In the genomic region with DNA sequence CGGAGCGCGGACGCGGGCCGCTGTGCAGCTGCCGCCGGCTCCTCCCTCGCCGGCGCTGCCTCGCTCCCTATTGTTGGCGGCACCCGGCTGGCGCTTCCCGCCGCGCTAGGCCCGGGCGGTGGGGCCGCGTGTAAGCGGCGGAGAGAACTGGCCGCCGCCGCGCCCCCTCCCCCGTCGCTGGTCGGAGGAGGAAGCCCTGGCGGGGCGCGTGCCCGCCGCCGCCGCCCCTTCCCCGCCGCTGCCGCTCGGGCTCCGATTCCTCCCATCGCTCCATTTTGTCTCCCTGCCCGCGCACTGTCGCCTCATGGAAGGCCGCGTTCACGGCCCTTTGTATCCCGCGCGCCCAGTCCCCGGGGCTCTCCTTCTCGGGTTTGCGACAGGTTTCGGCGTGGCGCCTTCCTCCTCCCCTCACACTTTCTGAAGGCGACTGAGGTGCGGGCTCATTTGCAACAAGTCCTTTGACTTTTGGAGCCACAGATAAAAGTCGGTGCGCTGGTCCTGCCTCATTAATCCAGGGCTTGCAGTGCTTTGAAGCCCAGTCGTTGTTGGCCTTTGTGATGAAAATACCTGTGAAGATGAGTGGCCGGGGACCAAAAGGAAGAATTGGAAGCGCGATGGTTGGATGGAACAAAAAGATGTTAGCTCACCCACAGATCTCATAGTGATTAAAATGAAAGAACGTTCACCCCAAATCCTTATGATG, we compare ENCODE assay signal across 9 cellular contexts. TPM values are rescaled to one million over a fixed set of nuclear protein-coding genes. Genes with fewer than 3 reads are reported as not detected.
DNase-seq lines count a peak whose midpoint lies in the region; ATAC-seq, FAIRE-seq and TF ChIP-seq lines count a peak whose summit lies in the region.
"Had no signal": no experiment of that assay in that cellular context is flagged by ENCODE, and none has a peak within 500 bp of the region (broad histone marks: within the 10 kb centered on the region; RNA-seq: fewer than 3 reads in every experiment).

No MANE protein-coding gene starts in this region.

- 0 to 1% methylated on average over 21 to 37 of the region's 68 CpGs for WGBS in body of pancreas, 2 donors

- H3K9ac ChIP-seq in skeletal muscle satellite cell (ENCODE audit: low read depth, low read length), result peak overlapping the region; percentile 93

- peaks cover 28 to 47% (median 47%) of the 10 kb centered on the region in 3 donors for H3K4me1 Mint-ChIP-seq in IgD-negative memory B cell

- ATAC-seq in GM21528 (IDR thresholded peaks at IDR 0.05; ENCODE audit: low FRiP score, unreplicated experiment), result peak; percentile 37
- peak; percentile 71 for ATAC-seq in body of pancreas

- no peaks in the 10 kb centered on the region for H3K9me3 Mint-ChIP-seq in IgD-negative memory B cell

- peak overlapping the region; percentile 66 to 97 (median 90) for H3K27ac ChIP-seq in body of pancreas

- H3K36me3 ChIP-seq in body of pancreas (replicated peaks in 1 of 2; ENCODE audit: insufficient read depth in 1 of 2, low read depth in 2 of 2) (no peaks in the 10 kb centered on the region), skeletal muscle satellite cell (ENCODE audit: insufficient read depth, low read length) (no peaks in the 10 kb centered on the region)

- intact Hi-C loops in body of pancreas (cut with DNase I), result no loop called here

- H3K27me3 ChIP-seq in body of pancreas, result no peaks in the 10 kb centered on the region
- H3K27me3 ChIP-seq in skeletal muscle satellite cell (ENCODE audit: control insufficient read depth, insufficient read depth, low read length), result no peaks in the 10 kb centered on the region

- H3K27me3 Mint-ChIP-seq in IgD-negative memory B cell, result no peaks in the 10 kb centered on the region

- H3K4me2 ChIP-seq in skeletal muscle satellite cell (ENCODE audit: low read length), result peak overlapping the region; percentile 93

- no peak for TF ChIP-seq POLR2A in body of pancreas (IDR thresholded peaks at IDR 0.05)

- TF ChIP-seq CTCF in body of pancreas (IDR thresholded peaks at IDR 0.05) (no peak), D721Med (IDR thresholded peaks at IDR 0.05; ENCODE audit: insufficient read depth, missing control alignments) (no peak)

- peaks cover 38% of the 10 kb centered on the region for H3K4me1 ChIP-seq in body of pancreas
- peaks cover 22% of the 10 kb centered on the region for H3K4me1 ChIP-seq in skeletal muscle satellite cell (ENCODE audit: control insufficient read depth, insufficient read depth, low read length)

- peak overlapping the region; percentile 96 to 100 (median 100) for H3K4me3 Mint-ChIP-seq in IgD-negative memory B cell

- H3K27ac Mint-ChIP-seq in IgD-negative memory B cell, result peak overlapping the region; percentile 96 to 97 (median 97)

- DNase-seq in ELR (ENCODE audit: low read depth) (peak; percentile 51), T1000 (lab: John Stamatoyannopoulos, UW) (peak; percentile 99), body of pancreas (peak; percentile 45 to 61 (median 50)), D721Med (ENCODE audit: insufficient read length, low spot score) (no peak)

- FAIRE-seq in D721Med (lab: Jason Lieb, UNC), result no peak
- FAIRE-seq: islet of Langerhans had no signal

- H3K4me3 ChIP-seq in body of pancreas, result peak overlapping the region; percentile 28 to 68
- peak overlapping the region; percentile 87 for H3K4me3 ChIP-seq in iPS-18c (ENCODE audit: insufficient read depth, low read depth, low read length)
- H3K4me3 ChIP-seq in skeletal muscle satellite cell (ENCODE audit: low read length), result peak overlapping the region; percentile 87

- no peaks in the 10 kb centered on the region for H3K36me3 Mint-ChIP-seq in IgD-negative memory B cell

- H3K9me3 ChIP-seq in body of pancreas, result no peaks in the 10 kb centered on the region
- no peaks in the 10 kb centered on the region for H3K9me3 ChIP-seq in iPS-18c (ENCODE audit: control insufficient read depth, insufficient read depth, low read length)
- no peaks in the 10 kb centered on the region for H3K9me3 ChIP-seq in skeletal muscle satellite cell (replicated peaks; ENCODE audit: low read length)

RNA-seq across cellular contexts. Expression of a gene that starts 0.7 kb away (rescaled TPM):
- 59.0 TPM for polyA plus RNA-seq in IgD-negative memory B cell
- 10 to 100 TPM; 23.1 to 33.2 TPM for total RNA-seq in body of pancreas
- total RNA-seq in skeletal muscle satellite cell (2012; rRNA removed), result 18.6 and 19.3 TPM in 2 replicates
